1 cellular context compared by ENCODE assay signal in the genomic region with DNA sequence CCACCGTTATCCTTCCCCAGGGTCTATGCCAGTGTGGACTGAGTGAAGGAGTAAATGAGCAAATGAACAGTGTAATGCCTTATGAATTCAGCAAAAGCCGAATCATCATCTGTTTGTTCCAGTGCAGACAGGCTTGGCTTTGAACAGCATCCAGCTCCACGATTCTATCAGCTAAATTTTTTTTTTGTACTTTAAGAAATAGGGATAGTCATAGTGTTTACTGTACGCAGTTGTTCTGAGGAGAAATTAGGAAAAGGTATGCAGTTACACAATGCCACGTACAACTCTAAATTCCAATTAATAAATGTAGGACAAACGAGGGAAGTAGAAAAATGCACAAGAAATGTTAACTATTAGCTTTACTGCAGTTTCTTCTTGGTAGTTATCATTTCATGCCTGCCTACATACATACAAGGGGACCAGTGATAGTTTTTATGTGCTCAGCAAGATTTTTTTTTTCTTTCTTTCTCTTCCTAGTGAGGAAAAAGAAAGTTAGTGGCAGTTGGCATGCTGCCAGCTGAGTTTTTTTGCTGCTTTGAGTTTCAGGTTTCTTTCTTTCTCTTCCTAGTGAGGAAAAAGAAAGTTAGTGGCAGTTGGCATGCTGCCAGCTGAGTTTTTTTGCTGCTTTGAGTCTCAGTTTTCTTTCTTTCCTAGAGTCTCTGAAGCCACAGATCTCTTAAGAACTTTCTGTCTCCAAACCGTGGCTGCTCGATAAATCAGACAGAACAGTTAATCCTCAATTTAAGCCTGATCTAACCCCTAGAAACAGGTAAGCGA.
TF ChIP-seq lines count a peak whose summit lies in the region.

TSS of gene IFI44L (plus strand) at position 646 of the 777 bp plus-strand sequence. CDS start 7,468 bp downstream, outside the sequence.

TF ChIP-seq in HEK293, 187 proteins besides CTCF, POLR2A, EP300 and RAD21 (continued from another document):
- TF ChIP-seq TSHZ1 (tag by site-specific recombination; IDR thresholded peaks at IDR 0.05; ENCODE audit: borderline replicate concordance), result no peak
- TF ChIP-seq SP7 (tag by site-specific recombination; IDR thresholded peaks at IDR 0.05), result no peak
- TF ChIP-seq ZNF654 (tag by site-specific recombination; IDR thresholded peaks at IDR 0.05; ENCODE audit: low read depth), result no peak
- no peak for TF ChIP-seq ZNF354C (tag by site-specific recombination; IDR thresholded peaks at IDR 0.05; ENCODE audit: borderline replicate concordance, low read depth)
- peak; percentile 91 for TF ChIP-seq ZNF510 (tag by site-specific recombination; IDR thresholded peaks at IDR 0.05; ENCODE audit: insufficient replicate concordance)
- TF ChIP-seq ZNF791 (tag by site-specific recombination; IDR thresholded peaks at IDR 0.05), result no peak
- peak; percentile 85; the same call in 1 of the 2 replicates for TF ChIP-seq ZNF221 (tag by site-specific recombination; IDR thresholded peaks at IDR 0.05; ENCODE audit: borderline replicate concordance)
- no peak for TF ChIP-seq ZNF76 (tag by site-specific recombination; IDR thresholded peaks at IDR 0.05; ENCODE audit: borderline replicate concordance, low read depth)
- TF ChIP-seq SETDB1 (IDR thresholded peaks at IDR 0.05; ENCODE audit: insufficient read length, low read length), result no peak
- peak; percentile 83 for TF ChIP-seq PRDM6 (tag by site-specific recombination; IDR thresholded peaks at IDR 0.05)
- no peak for TF ChIP-seq ZNF394 (tag by site-specific recombination; IDR thresholded peaks at IDR 0.05; ENCODE audit: borderline replicate concordance)
- no peak for TF ChIP-seq ZNF843 (tag by site-specific recombination; IDR thresholded peaks at IDR 0.05)
- peak; percentile 81; the same call in 1 of the 2 replicates for TF ChIP-seq ZNF214 (tag by site-specific recombination; IDR thresholded peaks at IDR 0.05; ENCODE audit: borderline replicate concordance)
- no peak for TF ChIP-seq ZNF560 (tag by site-specific recombination; IDR thresholded peaks at IDR 0.05; ENCODE audit: borderline replicate concordance)
- TF ChIP-seq GFI1B (tag by site-specific recombination; IDR thresholded peaks at IDR 0.05), result no peak
- TF ChIP-seq, protein P1, sequence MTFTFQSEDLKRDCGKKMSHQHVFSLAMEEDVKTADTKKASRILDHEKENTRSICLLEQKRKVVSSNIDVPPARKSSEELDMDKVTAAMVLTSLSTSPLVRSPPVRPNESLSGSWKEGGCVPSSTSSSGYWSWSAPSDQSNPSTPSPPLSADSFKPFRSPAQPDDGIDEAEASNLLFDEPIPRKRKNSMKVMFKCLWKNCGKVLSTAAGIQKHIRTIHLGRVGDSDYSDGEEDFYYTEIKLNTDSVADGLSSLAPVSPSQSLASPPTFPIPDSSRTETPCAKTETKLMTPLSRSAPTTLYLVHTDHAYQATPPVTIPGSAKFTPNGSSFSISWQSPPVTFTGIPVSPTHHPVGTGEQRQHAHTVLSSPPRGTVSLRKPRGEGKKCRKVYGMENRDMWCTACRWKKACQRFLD (tag by site-specific recombination; IDR thresholded peaks at IDR 0.05), result no peak
- TF ChIP-seq, protein P2, sequence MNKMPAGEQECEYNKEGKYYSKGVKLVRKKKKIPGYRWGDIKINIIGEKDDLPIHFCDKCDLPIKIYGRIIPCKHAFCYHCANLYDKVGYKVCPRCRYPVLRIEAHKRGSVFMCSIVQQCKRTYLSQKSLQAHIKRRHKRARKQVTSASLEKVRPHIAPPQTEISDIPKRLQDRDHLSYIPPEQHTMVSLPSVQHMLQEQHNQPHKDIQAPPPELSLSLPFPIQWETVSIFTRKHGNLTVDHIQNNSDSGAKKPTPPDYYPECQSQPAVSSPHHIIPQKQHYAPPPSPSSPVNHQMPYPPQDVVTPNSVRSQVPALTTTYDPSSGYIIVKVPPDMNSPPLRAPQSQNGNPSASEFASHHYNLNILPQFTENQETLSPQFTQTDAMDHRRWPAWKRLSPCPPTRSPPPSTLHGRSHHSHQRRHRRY (tag by site-specific recombination; IDR thresholded peaks at IDR 0.05), result no peak
- no peak for TF ChIP-seq ZFHX2 (tag by site-specific recombination; conservative IDR thresholded peaks at IDR 0.05)
- TF ChIP-seq ZNF639 (tag by site-specific recombination; IDR thresholded peaks at IDR 0.05), result no peak
- no peak for TF ChIP-seq ZNF140 (tag by site-specific recombination; IDR thresholded peaks at IDR 0.05)
- no peak for TF ChIP-seq ZNF488 (tag by site-specific recombination; IDR thresholded peaks at IDR 0.05)
- no peak for TF ChIP-seq ZNF398 (tag by site-specific recombination; IDR thresholded peaks at IDR 0.05)
- TF ChIP-seq ZNF433 (tag by site-specific recombination; IDR thresholded peaks at IDR 0.05; ENCODE audit: low read depth), result no peak
- no peak for TF ChIP-seq ZNF2 (tag by site-specific recombination; IDR thresholded peaks at IDR 0.05)
- TF ChIP-seq, protein P3, sequence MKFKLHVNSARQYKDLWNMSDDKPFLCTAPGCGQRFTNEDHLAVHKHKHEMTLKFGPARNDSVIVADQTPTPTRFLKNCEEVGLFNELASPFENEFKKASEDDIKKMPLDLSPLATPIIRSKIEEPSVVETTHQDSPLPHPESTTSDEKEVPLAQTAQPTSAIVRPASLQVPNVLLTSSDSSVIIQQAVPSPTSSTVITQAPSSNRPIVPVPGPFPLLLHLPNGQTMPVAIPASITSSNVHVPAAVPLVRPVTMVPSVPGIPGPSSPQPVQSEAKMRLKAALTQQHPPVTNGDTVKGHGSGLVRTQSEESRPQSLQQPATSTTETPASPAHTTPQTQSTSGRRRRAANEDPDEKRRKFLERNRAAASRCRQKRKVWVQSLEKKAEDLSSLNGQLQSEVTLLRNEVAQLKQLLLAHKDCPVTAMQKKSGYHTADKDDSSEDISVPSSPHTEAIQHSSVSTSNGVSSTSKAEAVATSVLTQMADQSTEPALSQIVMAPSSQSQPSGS (tag by site-specific recombination; IDR thresholded peaks at IDR 0.05; ENCODE audit: low read depth), result no peak
- no peak for TF ChIP-seq TRIM28 (IDR thresholded peaks at IDR 0.05; ENCODE audit: borderline replicate concordance, low read length)
- TF ChIP-seq, protein P4, sequence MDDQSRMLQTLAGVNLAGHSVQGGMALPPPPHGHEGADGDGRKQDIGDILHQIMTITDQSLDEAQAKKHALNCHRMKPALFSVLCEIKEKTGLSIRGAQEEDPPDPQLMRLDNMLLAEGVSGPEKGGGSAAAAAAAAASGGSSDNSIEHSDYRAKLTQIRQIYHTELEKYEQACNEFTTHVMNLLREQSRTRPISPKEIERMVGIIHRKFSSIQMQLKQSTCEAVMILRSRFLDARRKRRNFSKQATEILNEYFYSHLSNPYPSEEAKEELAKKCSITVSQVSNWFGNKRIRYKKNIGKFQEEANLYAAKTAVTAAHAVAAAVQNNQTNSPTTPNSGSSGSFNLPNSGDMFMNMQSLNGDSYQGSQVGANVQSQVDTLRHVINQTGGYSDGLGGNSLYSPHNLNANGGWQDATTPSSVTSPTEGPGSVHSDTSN (CRISPR knock-in tag; IDR thresholded peaks at IDR 0.05), result no peak
- TF ChIP-seq ZNF324 (tag by site-specific recombination; IDR thresholded peaks at IDR 0.05), result no peak
- no peak for TF ChIP-seq MZF1 (tag by site-specific recombination; IDR thresholded peaks at IDR 0.05; ENCODE audit: borderline replicate concordance)
- TF ChIP-seq ZEB2 (tag by site-specific recombination; IDR thresholded peaks at IDR 0.05), result no peak
- TF ChIP-seq SCRT2 (tag by site-specific recombination; IDR thresholded peaks at IDR 0.05), result no peak
- TF ChIP-seq SP3 (tag by site-specific recombination; IDR thresholded peaks at IDR 0.05), result no peak
- TF ChIP-seq HOXC10 (CRISPR knock-in tag; IDR thresholded peaks at IDR 0.05), result no peak
- no peak for TF ChIP-seq ZSCAN23 (tag by site-specific recombination; IDR thresholded peaks at IDR 0.05)
- no peak for TF ChIP-seq HOXA7 (CRISPR knock-in tag; IDR thresholded peaks at IDR 0.05; ENCODE audit: borderline replicate concordance)
- peak; percentile 76; the same call in 1 of the 2 replicates for TF ChIP-seq ZNF112 (tag by site-specific recombination; IDR thresholded peaks at IDR 0.05)
- TF ChIP-seq ZNF792 (tag by site-specific recombination; IDR thresholded peaks at IDR 0.05), result no peak
- TF ChIP-seq ZNF747 (tag by site-specific recombination; IDR thresholded peaks at IDR 0.05), result no peak
- TF ChIP-seq ZFP37 (tag by site-specific recombination; IDR thresholded peaks at IDR 0.05), result no peak
- TF ChIP-seq SALL2 (tag by site-specific recombination; IDR thresholded peaks at IDR 0.05; ENCODE audit: borderline replicate concordance), result no peak
